ENCODE assay signal across 11 cellular contexts in the genomic region with DNA sequence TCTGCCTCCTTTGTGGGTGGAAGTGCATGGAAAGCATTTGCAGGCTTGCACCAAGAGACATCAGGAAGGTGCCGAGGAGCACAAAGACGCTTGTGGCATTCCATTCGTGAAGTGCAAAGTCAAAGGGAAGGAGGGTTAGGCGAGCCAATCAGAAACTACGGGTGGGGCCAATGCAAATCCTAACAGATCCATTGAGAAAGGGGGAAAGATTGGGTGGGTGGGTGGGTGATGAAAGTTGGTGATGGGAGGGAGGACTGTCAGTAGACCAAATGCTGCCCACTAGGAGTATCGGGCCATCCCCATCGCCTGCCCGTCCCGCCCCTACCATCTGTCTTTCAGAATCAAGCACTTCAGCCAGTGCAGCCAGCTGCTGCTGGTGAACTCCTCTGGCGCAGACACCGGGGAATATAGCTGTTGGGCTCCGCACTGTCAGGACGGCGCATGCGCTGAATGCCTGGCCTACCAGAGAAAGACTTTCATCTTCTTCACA. TPM values are rescaled to one million over a fixed set of nuclear protein-coding genes. Genes with fewer than 3 reads are reported as not detected.
DNase-seq lines count a peak whose midpoint lies in the region; ATAC-seq lines count a peak whose summit lies in the region.
"Had no signal": no experiment of that assay in that cellular context is flagged by ENCODE, and none has a peak within 500 bp of the region (broad histone marks: within the 10 kb centered on the region; RNA-seq: fewer than 3 reads in every experiment).

No MANE protein-coding gene starts in this region.

- DNase-seq in Right ventricle myocardium superior, result peak; percentile 58
- DNase-seq in Right ventricle myocardium inferior (ENCODE audit: missing footprints), result no peak
- DNase-seq in activated CD8-positive, alpha-beta memory T cell treated with anti-CD3 and anti-CD28 coated beads, Interleukin-2, amount 50 U/mL, for 48 hours, result peak; percentile 38
- DNase-seq in myocyte (ENCODE audit: low read depth), result peak; percentile 87
- DNase-seq in ureter (ENCODE audit: low spot score), result peak; percentile 39
- DNase-seq in NCI-H2196 (lab: John Stamatoyannopoulos, UW; ENCODE audit: unreplicated experiment), result no peak
- DNase-seq: central memory CD4-positive, alpha-beta T cell had no signal

- intact Hi-C loops in Right ventricle myocardium superior (cut with DNase I) (no loop called here), Right ventricle myocardium inferior (cut with DNase I) (no loop called here)

- ATAC-seq in Right ventricle myocardium superior (ENCODE audit: poor library complexity) (peak; percentile 53), Right ventricle myocardium inferior (no peak), GM19455 (IDR thresholded peaks at IDR 0.05; ENCODE audit: unreplicated experiment) (no peak), HG03045 (IDR thresholded peaks at IDR 0.05; ENCODE audit: unreplicated experiment) (no peak)
- ATAC-seq: A549; activated T-helper 17 cell treated with anti-CD3 and anti-CD28 coated beads, Interleukin-2, amount 50 U/mL, for 72 hours had no signal

RNA-seq across cellular contexts. Expression of a gene that starts 17.1 kb away (rescaled TPM):
- total RNA-seq in Right ventricle myocardium superior, result 202 TPM
- total RNA-seq in Right ventricle myocardium inferior, result 222 TPM
- total RNA-seq in myocyte, result 591 and 661 TPM in 2 replicates
- polyA plus RNA-seq in myocyte (2012), result 596 TPM
- total RNA-seq in ureter, result 123 TPM

RNA-seq across cellular contexts. Expression of a gene that starts 49.2 kb away (rescaled TPM):
- total RNA-seq in Right ventricle myocardium superior, result 178 TPM
- 181 TPM for total RNA-seq in Right ventricle myocardium inferior
- total RNA-seq in myocyte, result 3.2 and 3.4 TPM in 2 replicates
- 0.40 TPM for polyA plus RNA-seq in myocyte (2012)
- 53.4 TPM for total RNA-seq in ureter

Comparison
In these comparisons a context has a peak if more than half of its experiments do, and no peak if none do; other contexts are left out.
1. DNase-seq: peak in Right ventricle myocardium superior (single experiment), activated CD8-positive, alpha-beta memory T cell treated with anti-CD3 and anti-CD28 coated beads, Interleukin-2, amount 50 U/mL, for 48 hours (single experiment), myocyte (single experiment) and ureter (single experiment); none in Right ventricle myocardium inferior (single experiment) and NCI-H2196 (single experiment).
2. RNA of a gene that starts 49.2 kb away (total RNA-seq): 181 TPM in Right ventricle myocardium inferior (single experiment), 178 TPM in Right ventricle myocardium superior (single experiment) and 53.4 TPM in ureter (single experiment); 3.2 to 3.4 TPM in myocyte; every median in the first group is over 10 times any median in the second.